In the genomic region with DNA sequence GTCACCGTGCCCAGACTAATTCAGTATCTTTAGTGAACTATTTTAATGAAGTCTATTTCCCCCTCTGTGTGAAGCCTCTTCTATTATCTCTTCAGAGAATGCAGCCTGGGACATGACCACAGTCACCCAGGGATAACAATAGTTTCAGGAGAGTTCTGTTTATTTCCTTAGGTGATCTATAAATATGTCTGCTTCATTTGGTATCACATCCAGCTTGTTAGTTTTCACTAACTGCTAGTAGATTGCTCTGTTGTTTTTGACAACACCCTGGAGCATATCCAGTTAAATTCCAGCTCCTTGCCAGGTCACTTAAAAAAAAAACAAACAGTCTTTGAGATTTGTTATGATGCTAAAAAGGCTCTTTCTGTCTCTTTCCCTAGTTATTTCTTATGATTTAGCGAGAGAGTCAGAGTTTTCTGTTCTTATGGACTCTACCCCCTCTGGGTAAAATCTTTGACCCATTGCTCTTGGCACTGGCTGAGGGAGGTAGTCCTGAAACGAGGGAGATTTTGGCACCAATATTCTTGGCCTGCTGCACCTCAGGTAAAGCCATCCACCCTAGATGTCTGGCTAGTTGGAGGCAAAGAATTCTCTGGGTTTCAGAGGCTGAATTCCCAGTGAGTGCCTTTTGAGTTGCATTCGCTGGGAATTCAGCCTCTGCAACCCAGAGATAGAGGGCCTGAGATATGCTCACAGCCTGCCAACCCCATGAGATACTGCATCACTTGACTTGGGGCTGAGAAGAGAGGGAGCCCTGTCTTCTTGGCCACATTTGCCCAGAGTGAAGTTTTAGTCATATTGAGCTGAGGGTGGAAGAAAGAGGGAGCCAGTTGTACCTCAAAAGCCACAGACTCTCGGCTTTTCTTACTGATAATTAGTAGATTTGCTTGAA, we compare ENCODE assay signal across 15 cellular contexts.
DNase-seq lines count a peak whose midpoint lies in the region; ATAC-seq and TF ChIP-seq lines count a peak whose summit lies in the region.
"Had no signal": no experiment of that assay in that cellular context is flagged by ENCODE, and none has a peak within 500 bp of the region (broad histone marks: within the 10 kb centered on the region; RNA-seq: fewer than 3 reads in every experiment).

No MANE protein-coding gene starts in this region.

- H3K27me3 ChIP-seq in IMR-90 (ENCODE audit: control insufficient read depth, insufficient read depth, low read length), result no peaks in the 10 kb centered on the region

- no peak overlapping the region for H2BK15ac ChIP-seq in IMR-90 (ENCODE audit: low read depth, low read length)

- H3K9ac ChIP-seq in IMR-90 (ENCODE audit: low read depth, low read length), result no peak overlapping the region

- ATAC-seq in IMR-90 (ENCODE audit: low read depth) (no peak), left lobe of liver (peak; percentile 82)
- ATAC-seq: HCT116 had no signal

- H4K91ac ChIP-seq in IMR-90 (ENCODE audit: insufficient read depth, low read depth, low read length), result no peak overlapping the region

- H2AK9ac ChIP-seq in IMR-90 (replicated peaks; ENCODE audit: low read depth, low read length, poor library complexity), result no peak overlapping the region

- H3K14ac ChIP-seq in IMR-90 (replicated peaks; ENCODE audit: low read depth, low read length), result no peak overlapping the region

- in situ Hi-C loops in IMR-90 (cut with MboI; ENCODE audit: low sequenced_read_pairs), result no loop called here

- no peak overlapping the region for H3K56ac ChIP-seq in IMR-90 (ENCODE audit: extremely low read depth, insufficient read depth, low read length)

- H3K9me3 ChIP-seq in IMR-90 (ENCODE audit: control insufficient read depth, insufficient read depth, low read length), result no peaks in the 10 kb centered on the region

- dilution Hi-C loops in IMR-90 (cut with HindIII; ENCODE audit: low sequenced_read_pairs, unreplicated experiment), result no loop called here

- no TSS peak for BruUV-seq in IMR-90 (replicated peaks; lab: Mats Ljungman, UMichigan)

- no CpG with 5 or more reads among the region's 5 CpGs for WGBS in IMR-90 (ENCODE audit: extremely low coverage in 2 of 2, insufficient read length in 1 of 2), 2 experiments

- H2AK5ac ChIP-seq in IMR-90 (ENCODE audit: low read depth, low read length), result no peak overlapping the region; the same call in 1 of the 2 replicates

- TF ChIP-seq RAD21 in IMR-90 (IDR thresholded peaks at IDR 0.05; ENCODE audit: low read length), result no peak

- H3K9me1 ChIP-seq in IMR-90 (ENCODE audit: insufficient read depth, low read length), result peaks cover 6% of the 10 kb centered on the region; the same call in 1 of the 2 replicates

- no peak overlapping the region for H4K5ac ChIP-seq in IMR-90 (ENCODE audit: low read depth, low read length)

- no peak for TF ChIP-seq POLR2A in IMR-90 (IDR thresholded peaks at IDR 0.05; ENCODE audit: low read depth, low read length)

- DNase-seq in IMR-90, result no peak
- peak; percentile 33 for DNase-seq in astrocyte of the hippocampus (ENCODE audit: low read depth, low spot score)
- DNase-seq in foreskin melanocyte, result peak; percentile 74
- no peak for DNase-seq in left lobe of liver (ENCODE audit: low spot score)
- no peak for DNase-seq in NCI-H526 (lab: John Stamatoyannopoulos, UW)
- no peak for DNase-seq in GF-D8 (lab: John Stamatoyannopoulos, UW)
- no peak for DNase-seq in activated effector memory CD4-positive, alpha-beta T cell treated with Interleukin-2 at 50 U/mL for 16 hours
- DNase-seq: COR-L47, DMS53, KG1, NCI-H1092, NCI-H2107, NCI-H226, NCI-H69 had no signal

- H3K4me2 ChIP-seq in IMR-90 (ENCODE audit: low read depth, low read length), result no peak overlapping the region

- no peak overlapping the region for H3K27ac ChIP-seq in IMR-90 (ENCODE audit: insufficient read depth, low read length)

- H3K4ac ChIP-seq in IMR-90 (ENCODE audit: low read depth, low read length), result peak overlapping the region; percentile 3; the same call in 1 of the 2 replicates

- no peak overlapping the region for H2BK20ac ChIP-seq in IMR-90 (ENCODE audit: low read depth, low read length)

- H3K79me1 ChIP-seq in IMR-90 (ENCODE audit: low read depth in 1 of 2, low read length in 2 of 2), result no peaks in the 10 kb centered on the region

- intact Hi-C loops in IMR-90 (cut with micrococcal nuclease), result no loop called here

- TF ChIP-seq CTCF in IMR-90 (conservative IDR thresholded peaks at IDR 0.05; ENCODE audit: low read depth, low read length), result no peak

- no peak overlapping the region for H4K8ac ChIP-seq in IMR-90 (ENCODE audit: low read depth in 2 of 2, low read length in 2 of 2)

- no peak overlapping the region for H2AFZ ChIP-seq in IMR-90 (replicated peaks; ENCODE audit: low read length, poor library complexity)

- no peaks in the 10 kb centered on the region for H4K20me1 ChIP-seq in IMR-90 (ENCODE audit: insufficient read depth, low read length)

- H3K4me1 ChIP-seq in IMR-90 (ENCODE audit: control insufficient read depth, insufficient read depth, low read length), result peaks cover 3% of the 10 kb centered on the region

- H3K23ac ChIP-seq in IMR-90 (ENCODE audit: low read depth, low read length), result peak overlapping the region; percentile 8; the same call in 1 of the 2 replicates

- H3K18ac ChIP-seq in IMR-90 (ENCODE audit: low read depth, low read length), result no peak overlapping the region

- no peak overlapping the region for H2BK5ac ChIP-seq in IMR-90 (ENCODE audit: low read depth, low read length, poor library complexity, severe bottlenecking)

- H2BK120ac ChIP-seq in IMR-90 (ENCODE audit: low read depth, low read length), result peak overlapping the region; percentile 19; the same call in 1 of the 2 replicates

- CTCF ChIA-PET in IMR-90 (lab: Yijun Ruan, JAX), result no interaction called here

- H3K4me3 ChIP-seq in IMR-90 (ENCODE audit: insufficient read depth, low read depth, low read length), result no peak overlapping the region

- POLR2A ChIA-PET in IMR-90 (lab: Charles Lee; ENCODE audit: unreplicated experiment), result no interaction called here

- H3K36me3 ChIP-seq in IMR-90 (ENCODE audit: control insufficient read depth, insufficient read depth, low read length), result peaks cover 3% of the 10 kb centered on the region; the same call in 1 of the 2 replicates

TF ChIP-seq in IMR-90, 13 proteins besides CTCF, POLR2A, EP300 and RAD21:
- TF ChIP-seq, protein P1, sequence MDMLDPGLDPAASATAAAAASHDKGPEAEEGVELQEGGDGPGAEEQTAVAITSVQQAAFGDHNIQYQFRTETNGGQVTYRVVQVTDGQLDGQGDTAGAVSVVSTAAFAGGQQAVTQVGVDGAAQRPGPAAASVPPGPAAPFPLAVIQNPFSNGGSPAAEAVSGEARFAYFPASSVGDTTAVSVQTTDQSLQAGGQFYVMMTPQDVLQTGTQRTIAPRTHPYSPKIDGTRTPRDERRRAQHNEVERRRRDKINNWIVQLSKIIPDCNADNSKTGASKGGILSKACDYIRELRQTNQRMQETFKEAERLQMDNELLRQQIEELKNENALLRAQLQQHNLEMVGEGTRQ (IDR thresholded peaks at IDR 0.05; ENCODE audit: low read depth, low read length), result no peak
- TF ChIP-seq NFE2L2 (IDR thresholded peaks at IDR 0.05; ENCODE audit: low read depth, low read length) (no peak), BHLHE40 (IDR thresholded peaks at IDR 0.05; ENCODE audit: low read depth, low read length) (no peak), SMC3 (IDR thresholded peaks at IDR 0.05; ENCODE audit: low read depth, low read length) (no peak), MAZ (IDR thresholded peaks at IDR 0.05; ENCODE audit: borderline replicate concordance, low read depth, low read length) (no peak), CHD1 (IDR thresholded peaks at IDR 0.05; ENCODE audit: low read depth, low read length) (no peak), CEBPB (IDR thresholded peaks at IDR 0.05; ENCODE audit: low read depth, low read length) (no peak), RCOR1 (IDR thresholded peaks at IDR 0.05; ENCODE audit: insufficient replicate concordance, low read length) (no peak)
TF ChIP-seq in IMR-90: peak in this region for 0.

Comparison
In these comparisons a context has a peak if more than half of its experiments do, and no peak if none do; other contexts are left out.
1. DNase-seq: peak in astrocyte of the hippocampus (single experiment) and foreskin melanocyte (single experiment); none in IMR-90 (single experiment), left lobe of liver (single experiment), NCI-H526 (0 of 2), GF-D8 (single experiment) and activated effector memory CD4-positive, alpha-beta T cell treated with Interleukin-2 at 50 U/mL for 16 hours (single experiment).